ENCODE assay signal across 11 cellular contexts in genomic region chr11:35800970-35801953, GRCh38.
A peak's percentile ranks its signal among the peaks of the same experiment; 100 is the strongest.
DNase-seq lines count a peak whose midpoint lies in the region; ATAC-seq and TF ChIP-seq lines count a peak whose summit lies in the region.
"Had no signal": no experiment of that assay in that cellular context is flagged by ENCODE, and none has a peak within 500 bp of the region (broad histone marks: within the 10 kb centered on the region; RNA-seq: fewer than 3 reads in every experiment).

No MANE protein-coding gene starts in this region.

- H3K9me3 ChIP-seq in left ventricle myocardium inferior (replicated peaks), result no peaks in the 10 kb centered on the region
- no peaks in the 10 kb centered on the region for H3K9me3 ChIP-seq in RWPE2 (ENCODE audit: severe bottlenecking)
- H3K9me3 ChIP-seq: transverse colon had no signal

- no peak overlapping the region for H3K4me3 ChIP-seq in left ventricle myocardium inferior
- H3K4me3 ChIP-seq in RWPE2 (ENCODE audit: severe bottlenecking), result no peak overlapping the region
- H3K4me3 ChIP-seq: transverse colon had no signal

- TF ChIP-seq CTCF in left ventricle myocardium inferior (IDR thresholded peaks at IDR 0.05; ENCODE audit: borderline replicate concordance), result no peak
- no peak for TF ChIP-seq CTCF in RWPE2 (IDR thresholded peaks at IDR 0.05; ENCODE audit: poor library complexity, severe bottlenecking)

- H3K27me3 ChIP-seq in left ventricle myocardium inferior (ENCODE audit: low read depth) (no peaks in the 10 kb centered on the region), RWPE2 (ENCODE audit: insufficient read depth, poor library complexity, severe bottlenecking) (no peaks in the 10 kb centered on the region)
- H3K27me3 ChIP-seq: transverse colon had no signal

- DNase-seq in Right ventricle myocardium inferior (ENCODE audit: missing footprints) (no peak), left ventricle myocardium inferior (no peak), RWPE2 (ENCODE audit: low spot score) (no peak), sciatic nerve (ENCODE audit: low spot score) (no peak), T-helper 9 cell (no peak), GDM1 (lab: John Stamatoyannopoulos, UW) (no peak), HCEC 1CT (no peak)
- DNase-seq: NCI-H187, transverse colon had no signal

- H3K27ac ChIP-seq in left ventricle myocardium inferior (replicated peaks) (no peak overlapping the region), RWPE2 (ENCODE audit: poor library complexity, severe bottlenecking) (peak overlapping the region; percentile 59)
- H3K27ac ChIP-seq: transverse colon had no signal

- ATAC-seq in Right ventricle myocardium inferior (peak; percentile 53), HG03066 (IDR thresholded peaks at IDR 0.05; ENCODE audit: low read depth, unreplicated experiment) (peak; percentile 59), RWPE2 (ENCODE audit: low read depth) (no peak), sciatic nerve (peak; percentile 49)
- ATAC-seq: SK-N-SH treated with all-trans-retinoic acid at 6 μM for 48 hours had no signal

- intact Hi-C loops in Right ventricle myocardium inferior (cut with DNase I) (no loop called here), left ventricle myocardium inferior (cut with micrococcal nuclease) (no loop called here), sciatic nerve (cut with DNase I) (no loop called here)

- peaks cover 3% of the 10 kb centered on the region for H3K36me3 ChIP-seq in left ventricle myocardium inferior
- peaks cover 5% of the 10 kb centered on the region; the same call in 1 of the 2 replicates for H3K36me3 ChIP-seq in RWPE2 (ENCODE audit: low read depth)
- H3K36me3 ChIP-seq: transverse colon had no signal

- H3K4me1 ChIP-seq in left ventricle myocardium inferior, result peaks cover 69% of the 10 kb centered on the region
- H3K4me1 ChIP-seq in RWPE2 (ENCODE audit: insufficient read depth, poor library complexity, severe bottlenecking), result peaks cover 51% of the 10 kb centered on the region
- H3K4me1 ChIP-seq: transverse colon had no signal
